12 cellular contexts compared by ENCODE assay signal in the genomic region with DNA sequence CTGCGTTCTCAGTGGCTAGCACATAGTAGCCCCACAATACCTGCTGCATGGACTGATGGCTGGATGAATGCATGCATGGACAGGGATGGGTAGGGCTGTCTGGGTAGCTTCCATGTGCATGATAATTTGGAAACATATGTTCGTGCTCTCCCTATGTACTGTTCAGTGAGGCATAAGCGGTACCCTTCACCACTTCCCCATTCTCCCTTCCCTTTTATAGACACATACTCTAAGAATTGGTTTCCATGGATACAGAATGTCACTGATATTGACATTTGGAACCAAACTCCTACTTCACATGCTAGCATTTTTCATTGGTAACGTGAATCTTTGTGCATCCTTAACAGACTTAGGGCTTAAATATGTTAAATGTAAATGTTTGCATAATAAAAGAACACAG. TPM values are rescaled to one million over a fixed set of nuclear protein-coding genes. Genes with fewer than 3 reads are reported as not detected.
DNase-seq lines count a peak whose midpoint lies in the region; ATAC-seq and TF ChIP-seq lines count a peak whose summit lies in the region.
"Had no signal": no experiment of that assay in that cellular context is flagged by ENCODE, and none has a peak within 500 bp of the region (broad histone marks: within the 10 kb centered on the region; RNA-seq: fewer than 3 reads in every experiment).

No MANE protein-coding gene starts in this region.

- TF ChIP-seq POLR2A in tibial nerve (IDR thresholded peaks at IDR 0.05): no peak

- H3K9me3 ChIP-seq in tibial nerve: no peaks in the 10 kb centered on the region

- no peaks in the 10 kb centered on the region for H3K36me3 ChIP-seq in tibial nerve

- DNase-seq in GM12865 (ENCODE audit: low read depth): peak; percentile 51
- peak; percentile 78 for DNase-seq in SKM-1 (lab: John Stamatoyannopoulos, UW; ENCODE audit: unreplicated experiment)
- no peak for DNase-seq in sciatic nerve (ENCODE audit: low spot score)
- DNase-seq in tibial nerve (ENCODE audit: low spot score in 2 of 2): no peak
- DNase-seq in SHP77 treated with DMSO at 0.1 percent for 48 hours (lab: John Stamatoyannopoulos, UW): no peak
- DNase-seq: activated gamma-delta T cell; GM23248; islet precursor cell; naive thymus-derived CD8-positive, alpha-beta T cell had no signal

- no peaks in the 10 kb centered on the region for H3K27me3 ChIP-seq in tibial nerve

- ATAC-seq in GM21526 (IDR thresholded peaks at IDR 0.05; ENCODE audit: low FRiP score, unreplicated experiment) (peak; percentile 44), HG03280 (IDR thresholded peaks at IDR 0.05; ENCODE audit: unreplicated experiment) (peak; percentile 39), sciatic nerve (no peak), esophagus mucosa (no peak)
- ATAC-seq: naive thymus-derived CD8-positive, alpha-beta T cell had no signal

- 87% methylated on average over 4 of the region's 4 CpGs for WGBS in tibial nerve, 2 donors

- H3K4me3 ChIP-seq in GM12865 (ENCODE audit: low read depth, low read length) (no peak overlapping the region), tibial nerve (no peak overlapping the region)
- H3K4me3 ChIP-seq: GM23248 had no signal

- no peak overlapping the region for H3K27ac ChIP-seq in tibial nerve
- H3K27ac ChIP-seq: GM23248 had no signal

- TF ChIP-seq CTCF in GM12865 (IDR thresholded peaks at IDR 0.05; ENCODE audit: insufficient read depth, low read depth, low read length, missing control alignments) (no peak), tibial nerve (IDR thresholded peaks at IDR 0.05) (no peak)

- H3K4me1 ChIP-seq in tibial nerve: peaks cover 0 to 44% (median 11%) of the 10 kb centered on the region in 4 donors

- no peak for TF ChIP-seq EP300 in tibial nerve (IDR thresholded peaks at IDR 0.05)

- intact Hi-C loops in sciatic nerve (cut with DNase I): no loop called here

RNA-seq across cellular contexts. Expression of gene USP46, which starts 20.4 kb away (rescaled TPM):
- total RNA-seq in sciatic nerve: 130 TPM
- 10 to 100 TPM; 28.2 to 55.5 (median 37.9) TPM for total RNA-seq in tibial nerve
- 19.7 TPM for total RNA-seq in esophagus mucosa

Comparison
In these comparisons a context has a peak if more than half of its experiments do, and no peak if none do; other contexts are left out.
1. DNase-seq: peak in GM12865 (single experiment) and SKM-1 (single experiment); none in sciatic nerve (single experiment), tibial nerve (0 of 2) and SHP77 treated with DMSO at 0.1 percent for 48 hours (single experiment).
2. ATAC-seq: peak in GM21526 (single experiment) and HG03280 (single experiment); none in sciatic nerve (single experiment) and esophagus mucosa (single experiment).